In genomic region chr3:23959147-23959900, GRCh38 we compare ENCODE assay signal across 9 cellular contexts. TPM values are rescaled to one million over a fixed set of nuclear protein-coding genes. Genes with fewer than 3 reads are reported as not detected.
A peak's percentile ranks its signal among the peaks of the same experiment; 100 is the strongest.
DNase-seq lines count a peak whose midpoint lies in the region; ATAC-seq, FAIRE-seq and TF ChIP-seq lines count a peak whose summit lies in the region.
"Had no signal": no experiment of that assay in that cellular context is flagged by ENCODE, and none has a peak within 500 bp of the region (broad histone marks: within the 10 kb centered on the region; RNA-seq: fewer than 3 reads in every experiment).

No MANE protein-coding gene starts in this region.

- intact Hi-C loops in cardiac septum (cut with DNase I) = no loop called here

- H3K27me3 Mint-ChIP-seq in osteocyte (ENCODE audit: unreplicated experiment) = no peaks in the 10 kb centered on the region

- peaks cover 45% of the 10 kb centered on the region for H3K36me3 Mint-ChIP-seq in osteocyte (ENCODE audit: unreplicated experiment)

- no peak overlapping the region for H3K4me3 ChIP-seq in choroid plexus epithelial cell (ENCODE audit: low read depth, low read length)

- ATAC-seq in GM21367 (IDR thresholded peaks at IDR 0.05; ENCODE audit: unreplicated experiment) = no peak

- DNase-seq in LoVo (ENCODE audit: low spot score) (peak; percentile 78), choroid plexus epithelial cell (ENCODE audit: low read depth) (peak; percentile 87), osteocyte (ENCODE audit: extremely low spot score, unreplicated experiment) (no peak), NCI-H526 treated with DMSO at 0.1 percent for 48 hours (lab: John Stamatoyannopoulos, UW) (no peak), cardiac septum (ENCODE audit: low spot score) (no peak), GM13977 (ENCODE audit: low spot score) (no peak)
- DNase-seq: NCI-H187 treated with DMSO at 0.1 percent for 48 hours had no signal

- peaks cover 24% of the 10 kb centered on the region for H3K4me1 Mint-ChIP-seq in osteocyte (ENCODE audit: unreplicated experiment)

- FAIRE-seq in G401.6 (lab: Jason Lieb, UNC) = peak; percentile 81

- in situ Hi-C loops in GM13977 (cut with MboI; ENCODE audit: low pct_unique_long_range_greater_than_20kb, low sequenced_read_pairs, unreplicated experiment) = no loop called here

- peak overlapping the region; percentile 78 for H3K27ac Mint-ChIP-seq in osteocyte (ENCODE audit: unreplicated experiment)

- no peak overlapping the region for H3K4me3 Mint-ChIP-seq in osteocyte (ENCODE audit: unreplicated experiment)

- no peaks in the 10 kb centered on the region for H3K9me3 Mint-ChIP-seq in osteocyte (ENCODE audit: unreplicated experiment)

- TF ChIP-seq CTCF in choroid plexus epithelial cell (conservative IDR thresholded peaks at IDR 0.05; ENCODE audit: low read depth, low read length) (no peak), osteocyte (IDR thresholded peaks at IDR 0.05) (no peak), GM13977 (IDR thresholded peaks at IDR 0.05; ENCODE audit: extremely low read depth, insufficient read depth, missing control alignments) (no peak)

RNA-seq across cellular contexts. Expression of gene NR1D2, which starts 14.2 kb away (rescaled TPM):
- 26.4 and 29.2 TPM in 2 replicates for total RNA-seq in osteocyte
- total RNA-seq in cardiac septum = 31.0 TPM

RNA-seq across cellular contexts. Expression of gene RPL15, which starts 42.4 kb away (rescaled TPM):
- total RNA-seq in osteocyte (1,872 and 1,902 TPM in 2 replicates), cardiac septum (798 TPM)

RNA-seq across cellular contexts. Expression of gene NKIRAS1, which starts 42.5 kb away (rescaled TPM):
- total RNA-seq in osteocyte (12.9 and 13.1 TPM in 2 replicates), cardiac septum (17.2 TPM)

Comparison
In these comparisons a context has a peak if more than half of its experiments do, and no peak if none do; other contexts are left out.
1. DNase-seq: peak in LoVo (single experiment) and choroid plexus epithelial cell (single experiment); none in osteocyte (single experiment), NCI-H526 treated with DMSO at 0.1 percent for 48 hours (single experiment), cardiac septum (single experiment) and GM13977 (single experiment).